ENCODE assay signal across 32 cellular contexts in genomic region chr10:35304649-35305048, GRCh38. TPM values are rescaled to one million over a fixed set of nuclear protein-coding genes. Genes with fewer than 3 reads are reported as not detected.
A peak's percentile ranks its signal among the peaks of the same experiment; 100 is the strongest.
DNase-seq lines count a peak whose midpoint lies in the region; ATAC-seq and TF ChIP-seq lines count a peak whose summit lies in the region.
"Had no signal": no experiment of that assay in that cellular context is flagged by ENCODE, and none has a peak within 500 bp of the region (broad histone marks: within the 10 kb centered on the region; RNA-seq: fewer than 3 reads in every experiment).

No MANE protein-coding gene starts in this region.

- H3K27ac Mint-ChIP-seq in endodermal cell, result no peak overlapping the region
- H3K27ac Mint-ChIP-seq: activated B cell treated with CpG ODN at 0.5 μM for 24 hours; activated T-helper 2 cell treated with anti-CD3 and anti-CD28 coated beads, Interferon-gamma antibody, Interleukin-2, Interleukin-4, amounts not matched to agents 10 μg/mL and 5 μg/mL and 100 μg/mL, durations not matched to agents 14 hours and 24 hours and 36 hours; neural progenitor cell; stimulated activated naive B cell treated with anti-CD40 and anti-IgM and Interleukin-4, amounts not matched to agents 10 μg/mL and 1 μg/mL and 100 μg/mL, for 72 hours had no signal

- H3K4me3 ChIP-seq in A673 (ENCODE audit: low read depth, low read length, poor library complexity, severe bottlenecking) (no peak overlapping the region), OCI-LY7 (ENCODE audit: low read depth, low read length, poor library complexity, severe bottlenecking) (no peak overlapping the region), endodermal cell (ENCODE audit: low read length) (no peak overlapping the region)
- H3K4me3 ChIP-seq: BLaER1, gastrocnemius medialis, HAP-1, neural progenitor cell had no signal

- no peaks in the 10 kb centered on the region for H3K36me3 ChIP-seq in A673 (ENCODE audit: insufficient read depth, low read length, poor library complexity, severe bottlenecking)
- no peaks in the 10 kb centered on the region for H3K36me3 ChIP-seq in OCI-LY7 (ENCODE audit: insufficient read depth, low read length)
- no peaks in the 10 kb centered on the region for H3K36me3 ChIP-seq in endodermal cell (ENCODE audit: control insufficient read depth, insufficient read depth, low read length)
- H3K36me3 ChIP-seq: BLaER1, gastrocnemius medialis, HAP-1, neural progenitor cell had no signal

- CTCF ChIA-PET in A673 (lab: Charles Lee), result no interaction called here
- CTCF ChIA-PET in OCI-LY7 (lab: Charles Lee; ENCODE audit: unreplicated experiment), result no interaction called here

- POLR2A ChIA-PET in A673 (lab: Charles Lee; ENCODE audit: low non-redundant PET) (no interaction called here), OCI-LY7 (lab: Charles Lee) (interaction anchor here (0.6 to 0.7 kb wide), 2 partner anchors 1371 to 1538 kb away, joined by 3 read pairs; no protein-coding TSS in a partner anchor)

- H3K27me3 ChIP-seq in A673 (replicated peaks; ENCODE audit: insufficient read depth, low read depth, low read length, poor library complexity), result no peaks in the 10 kb centered on the region
- no peaks in the 10 kb centered on the region for H3K27me3 ChIP-seq in endodermal cell (ENCODE audit: control insufficient read depth, insufficient read depth, low read length, poor library complexity, severe bottlenecking)
- H3K27me3 ChIP-seq: BLaER1, neural progenitor cell had no signal

- ATAC-seq in GM18907 (IDR thresholded peaks at IDR 0.05; ENCODE audit: unreplicated experiment), result no peak
- ATAC-seq: gastrocnemius medialis; left colon; Panc1; sciatic nerve; stimulated activated naive B cell treated with anti-CD40 and anti-IgM and Interleukin-4, amounts not matched to agents 10 μg/mL and 1 μg/mL and 100 μg/mL, for 72 hours had no signal

- H2AFZ ChIP-seq in OCI-LY7 (ENCODE audit: low read length), result no peak overlapping the region
- H2AFZ ChIP-seq: neural progenitor cell had no signal

- peaks cover 2% of the 10 kb centered on the region for H3K27me3 Mint-ChIP-seq in endodermal cell (ENCODE audit: insufficient read depth)

- intact Hi-C loops in A673 (cut with micrococcal nuclease; ENCODE audit: unreplicated experiment), result no loop called here
- intact Hi-C loops in OCI-LY7 (cut with micrococcal nuclease; ENCODE audit: unreplicated experiment), result no loop called here

- H3K4me1 Mint-ChIP-seq in endodermal cell, result no peaks in the 10 kb centered on the region

- H3K4me1 ChIP-seq in A673 (ENCODE audit: insufficient read depth, low read length, poor library complexity, severe bottlenecking) (peaks cover 11% of the 10 kb centered on the region), OCI-LY7 (ENCODE audit: insufficient read depth, low read length, poor library complexity, severe bottlenecking) (no peaks in the 10 kb centered on the region), endodermal cell (ENCODE audit: control insufficient read depth, insufficient read depth, low read length) (no peaks in the 10 kb centered on the region)
- H3K4me1 ChIP-seq: gastrocnemius medialis, HAP-1 had no signal

- H4K20me1 ChIP-seq in OCI-LY7 (ENCODE audit: insufficient read depth, low read length), result no peaks in the 10 kb centered on the region
- H4K20me1 ChIP-seq: BLaER1 had no signal

- H3K36me3 Mint-ChIP-seq in endodermal cell (ENCODE audit: low read depth), result no peaks in the 10 kb centered on the region
- H3K36me3 Mint-ChIP-seq: activated naive CD4-positive, alpha-beta T cell treated with anti-CD3 and anti-CD28 coated beads, Interleukin-2, amount 50 U/mL, for 72 hours; neural progenitor cell; stimulated activated naive B cell treated with anti-CD40 and anti-IgM and Interleukin-4, amounts not matched to agents 10 μg/mL and 1 μg/mL and 100 μg/mL, for 72 hours had no signal

- H3K4me3 Mint-ChIP-seq in endodermal cell, result no peak overlapping the region
- H3K4me3 Mint-ChIP-seq: activated B cell treated with CpG ODN at 0.5 μM for 24 hours; neural progenitor cell; stimulated activated naive B cell treated with anti-CD40 and anti-IgM and Interleukin-4, amounts not matched to agents 10 μg/mL and 1 μg/mL and 100 μg/mL, for 72 hours had no signal

- H3K79me2 ChIP-seq in OCI-LY7 (ENCODE audit: insufficient read depth, low read depth, low read length), result no peaks in the 10 kb centered on the region

- H3K9me2 ChIP-seq in OCI-LY7 (ENCODE audit: insufficient read depth, low read length), result no peaks in the 10 kb centered on the region

- no peak overlapping the region for H3K27ac ChIP-seq in A673 (ENCODE audit: low read depth, low read length, poor library complexity, severe bottlenecking)
- H3K27ac ChIP-seq in OCI-LY7 (ENCODE audit: low read depth, low read length, poor library complexity, severe bottlenecking), result no peak overlapping the region
- no peak overlapping the region for H3K27ac ChIP-seq in endodermal cell (ENCODE audit: low read depth, low read length)
- H3K27ac ChIP-seq: BLaER1, gastrocnemius medialis, neural progenitor cell had no signal

- 72 to 77% methylated on average over 2 of the region's 2 CpGs for WGBS in endodermal cell (ENCODE audit: insufficient coverage in 1 of 2, insufficient read length in 1 of 2), 2 experiments

- BruUV-seq in A673 (replicated peaks; lab: Mats Ljungman, UMichigan) (no TSS peak), OCI-LY7 (replicated peaks; lab: Mats Ljungman, UMichigan) (no TSS peak)

- no peaks in the 10 kb centered on the region for H3K9me3 Mint-ChIP-seq in endodermal cell
- H3K9me3 Mint-ChIP-seq: activated B cell treated with CpG ODN at 0.5 μM for 24 hours; activated naive CD4-positive, alpha-beta T cell treated with anti-CD3 and anti-CD28 coated beads, Interleukin-2, amount 50 U/mL, for 72 hours; activated T-helper 2 cell treated with anti-CD3 and anti-CD28 coated beads, Interferon-gamma antibody, Interleukin-2, Interleukin-4, amounts not matched to agents 10 μg/mL and 5 μg/mL and 100 μg/mL, durations not matched to agents 14 hours and 24 hours and 36 hours; stimulated activated naive B cell treated with anti-CD40 and anti-IgM and Interleukin-4, amounts not matched to agents 10 μg/mL and 1 μg/mL and 100 μg/mL, for 72 hours had no signal

- no peak overlapping the region for H3K4me2 ChIP-seq in OCI-LY7 (ENCODE audit: low read length)
- H3K4me2 ChIP-seq: BLaER1, neural progenitor cell had no signal

- peak; percentile 36 for DNase-seq in A673 (ENCODE audit: low spot score)
- DNase-seq in OCI-LY7 (ENCODE audit: low spot score), result peak; percentile 7
- DNase-seq in endodermal cell, result no peak
- DNase-seq in activated gamma-delta T cell treated with Interleukin-2 at 50 U/mL for 16 hours, result no peak
- DNase-seq in NCI-H146 (lab: John Stamatoyannopoulos, UW), result no peak
- DNase-seq in GDM1 (lab: John Stamatoyannopoulos, UW), result no peak
- DNase-seq: activated B cell treated with CpG ODN at 0.5 μM for 24 hours; activated CD4-positive, alpha-beta T cell treated with anti-CD3 and anti-CD28 coated beads, Interleukin-2, amount 50 U/mL, for 4 hours; activated CD8-positive, alpha-beta memory T cell treated with anti-CD3 and anti-CD28 coated beads, Interleukin-2, amount 50 U/mL, for 48 hours; aorta; caudate nucleus; cortex of kidney; DMS79 treated with DMSO at 0.1 percent for 48 hours; gastrocnemius medialis; hippocampal formation; KG1; left colon; NCI-H1436 treated with DMSO at 0.1 percent for 48 hours; NCI-H446 treated with DMSO at 0.1 percent for 48 hours; posterior cingulate gyrus; SHP77 treated with DMSO at 0.1 percent for 48 hours; stimulated activated CD4-positive, alpha-beta T cell treated with anti-CD3 and anti-CD28 coated beads, Interleukin-4, amount 100 ng/mL, for 4 hours; stimulated activated naive B cell treated with anti-CD40 and anti-IgM and Interleukin-4, amounts not matched to agents 10 μg/mL and 1 μg/mL and 100 μg/mL, for 72 hours had no signal

- peak; percentile 36 for TF ChIP-seq CTCF in A673 (conservative IDR thresholded peaks at IDR 0.05; ENCODE audit: low read depth, low read length)
- TF ChIP-seq CTCF in GM12873 (IDR thresholded peaks at IDR 0.05; ENCODE audit: insufficient read depth, low read depth, low read length, missing control alignments), result peak; percentile 18
- TF ChIP-seq CTCF in OCI-LY7 (conservative IDR thresholded peaks at IDR 0.05; ENCODE audit: low read length), result peak; percentile 41
- TF ChIP-seq CTCF in endodermal cell (conservative IDR thresholded peaks at IDR 0.05), result peak; percentile 27

- no peaks in the 10 kb centered on the region for H3K9me3 ChIP-seq in A673 (ENCODE audit: low read depth, low read length, poor library complexity, severe bottlenecking)
- no peaks in the 10 kb centered on the region for H3K9me3 ChIP-seq in OCI-LY7 (ENCODE audit: low read length)
- H3K9me3 ChIP-seq in endodermal cell (ENCODE audit: control insufficient read depth, low read length), result no peaks in the 10 kb centered on the region
- H3K9me3 ChIP-seq: BLaER1, gastrocnemius medialis, HAP-1 had no signal

- H3K9ac ChIP-seq in endodermal cell (ENCODE audit: extremely low read depth, low read length, poor library complexity, severe bottlenecking), result no peak overlapping the region
- H3K9ac ChIP-seq: BLaER1, neural progenitor cell had no signal

RNA-seq across cellular contexts. Expression of gene CCNY, which starts 31.7 kb away (rescaled TPM):
- total RNA-seq in A673 (2021) (84.8 and 85.8 TPM in 2 replicates), OCI-LY7 (2022) (55.8 and 63.0 TPM in 2 replicates), endodermal cell (10 to 100 TPM; 60.5 to 65.9 TPM)
- total RNA-seq in OCI-LY7 (2014; rRNA removed; shearing (Covaris generic)), result 37.0 and 40.6 TPM in 2 replicates
- polyA plus RNA-seq in endodermal cell (2013, experiment 1 of 2), result 47.6 TPM
- polyA plus RNA-seq in endodermal cell (2013, experiment 2 of 2), result 44.6 TPM

Comparison
In these comparisons a context has a peak if more than half of its experiments do, and no peak if none do; other contexts are left out.
1. DNase-seq: peak in A673 (single experiment) and OCI-LY7 (single experiment); none in endodermal cell (single experiment), activated gamma-delta T cell treated with Interleukin-2 at 50 U/mL for 16 hours (single experiment), NCI-H146 (single experiment) and GDM1 (single experiment).
2. Peak in every context shown above with its lines, with median percentiles within 50 percentile points of each other: CTCF ChIP-seq.